ENCODE assay signal across 1 cellular context in the genomic region with DNA sequence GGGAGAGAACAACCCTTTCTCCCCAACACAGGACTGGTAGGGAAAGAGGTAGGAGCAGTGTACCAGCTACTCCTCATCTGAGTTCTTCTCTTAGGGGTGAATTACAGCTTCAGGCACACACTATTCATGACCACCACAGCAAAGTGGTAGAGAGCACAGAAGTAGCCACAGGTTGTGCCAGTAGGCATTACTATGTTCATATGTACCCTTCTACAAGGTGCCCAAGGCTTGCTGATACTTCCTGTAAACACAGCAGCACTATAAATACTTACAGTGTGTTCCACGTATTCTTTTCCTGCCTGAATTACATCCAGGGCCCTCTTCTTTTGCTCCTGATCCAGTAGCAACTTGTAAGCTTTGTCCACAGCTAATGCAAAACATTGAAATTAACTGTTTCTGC.
TF ChIP-seq lines count a peak whose summit lies in the region.

No MANE protein-coding gene starts in this region.

TF ChIP-seq in GM12878, 131 proteins besides CTCF, POLR2A, EP300 and RAD21:
- TF ChIP-seq RAD51 (IDR thresholded peaks at IDR 0.05) (no peak), RELA (IDR thresholded peaks at IDR 0.05; ENCODE audit: borderline replicate concordance, partially characterized antibody) (no peak), WRNIP1 (IDR thresholded peaks at IDR 0.05; ENCODE audit: borderline replicate concordance, low read depth, low read length) (no peak), CHD4 (IDR thresholded peaks at IDR 0.05) (no peak), NFXL1 (IDR thresholded peaks at IDR 0.05; ENCODE audit: borderline replicate concordance) (no peak), TBL1XR1 (IDR thresholded peaks at IDR 0.05; ENCODE audit: low read depth, low read length) (no peak), MXI1 (IDR thresholded peaks at IDR 0.05; ENCODE audit: low read depth, low read length) (no peak), BHLHE40 (IDR thresholded peaks at IDR 0.05; ENCODE audit: borderline replicate concordance in 1 of 2, low read depth in 2 of 2, low read length in 1 of 2) (no peak)
- TF ChIP-seq, protein P1, sequence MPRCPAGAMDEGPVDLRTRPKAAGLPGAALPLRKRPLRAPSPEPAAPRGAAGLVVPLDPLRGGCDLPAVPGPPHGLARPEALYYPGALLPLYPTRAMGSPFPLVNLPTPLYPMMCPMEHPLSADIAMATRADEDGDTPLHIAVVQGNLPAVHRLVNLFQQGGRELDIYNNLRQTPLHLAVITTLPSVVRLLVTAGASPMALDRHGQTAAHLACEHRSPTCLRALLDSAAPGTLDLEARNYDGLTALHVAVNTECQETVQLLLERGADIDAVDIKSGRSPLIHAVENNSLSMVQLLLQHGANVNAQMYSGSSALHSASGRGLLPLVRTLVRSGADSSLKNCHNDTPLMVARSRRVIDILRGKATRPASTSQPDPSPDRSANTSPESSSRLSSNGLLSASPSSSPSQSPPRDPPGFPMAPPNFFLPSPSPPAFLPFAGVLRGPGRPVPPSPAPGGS (IDR thresholded peaks at IDR 0.05; ENCODE audit: borderline replicate concordance, insufficient read depth, low read depth, low read length, poor library complexity, severe bottlenecking) = no peak
- TF ChIP-seq, protein P2, sequence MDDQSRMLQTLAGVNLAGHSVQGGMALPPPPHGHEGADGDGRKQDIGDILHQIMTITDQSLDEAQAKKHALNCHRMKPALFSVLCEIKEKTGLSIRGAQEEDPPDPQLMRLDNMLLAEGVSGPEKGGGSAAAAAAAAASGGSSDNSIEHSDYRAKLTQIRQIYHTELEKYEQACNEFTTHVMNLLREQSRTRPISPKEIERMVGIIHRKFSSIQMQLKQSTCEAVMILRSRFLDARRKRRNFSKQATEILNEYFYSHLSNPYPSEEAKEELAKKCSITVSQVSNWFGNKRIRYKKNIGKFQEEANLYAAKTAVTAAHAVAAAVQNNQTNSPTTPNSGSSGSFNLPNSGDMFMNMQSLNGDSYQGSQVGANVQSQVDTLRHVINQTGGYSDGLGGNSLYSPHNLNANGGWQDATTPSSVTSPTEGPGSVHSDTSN (IDR thresholded peaks at IDR 0.05; ENCODE audit: insufficient replicate concordance, low read depth, low read length) = no peak
- TF ChIP-seq, protein P3, sequence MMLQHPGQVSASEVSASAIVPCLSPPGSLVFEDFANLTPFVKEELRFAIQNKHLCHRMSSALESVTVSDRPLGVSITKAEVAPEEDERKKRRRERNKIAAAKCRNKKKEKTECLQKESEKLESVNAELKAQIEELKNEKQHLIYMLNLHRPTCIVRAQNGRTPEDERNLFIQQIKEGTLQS (IDR thresholded peaks at IDR 0.05; ENCODE audit: borderline replicate concordance, extremely low read depth, low read depth, low read length) = no peak
- TF ChIP-seq, protein P4, sequence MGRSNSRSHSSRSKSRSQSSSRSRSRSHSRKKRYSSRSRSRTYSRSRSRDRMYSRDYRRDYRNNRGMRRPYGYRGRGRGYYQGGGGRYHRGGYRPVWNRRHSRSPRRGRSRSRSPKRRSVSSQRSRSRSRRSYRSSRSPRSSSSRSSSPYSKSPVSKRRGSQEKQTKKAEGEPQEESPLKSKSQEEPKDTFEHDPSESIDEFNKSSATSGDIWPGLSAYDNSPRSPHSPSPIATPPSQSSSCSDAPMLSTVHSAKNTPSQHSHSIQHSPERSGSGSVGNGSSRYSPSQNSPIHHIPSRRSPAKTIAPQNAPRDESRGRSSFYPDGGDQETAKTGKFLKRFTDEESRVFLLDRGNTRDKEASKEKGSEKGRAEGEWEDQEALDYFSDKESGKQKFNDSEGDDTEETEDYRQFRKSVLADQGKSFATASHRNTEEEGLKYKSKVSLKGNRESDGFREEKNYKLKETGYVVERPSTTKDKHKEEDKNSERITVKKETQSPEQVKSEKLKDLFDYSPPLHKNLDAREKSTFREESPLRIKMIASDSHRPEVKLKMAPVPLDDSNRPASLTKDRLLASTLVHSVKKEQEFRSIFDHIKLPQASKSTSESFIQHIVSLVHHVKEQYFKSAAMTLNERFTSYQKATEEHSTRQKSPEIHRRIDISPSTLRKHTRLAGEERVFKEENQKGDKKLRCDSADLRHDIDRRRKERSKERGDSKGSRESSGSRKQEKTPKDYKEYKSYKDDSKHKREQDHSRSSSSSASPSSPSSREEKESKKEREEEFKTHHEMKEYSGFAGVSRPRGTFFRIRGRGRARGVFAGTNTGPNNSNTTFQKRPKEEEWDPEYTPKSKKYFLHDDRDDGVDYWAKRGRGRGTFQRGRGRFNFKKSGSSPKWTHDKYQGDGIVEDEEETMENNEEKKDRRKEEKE (IDR thresholded peaks at IDR 0.05) = no peak
- TF ChIP-seq, protein P5, sequence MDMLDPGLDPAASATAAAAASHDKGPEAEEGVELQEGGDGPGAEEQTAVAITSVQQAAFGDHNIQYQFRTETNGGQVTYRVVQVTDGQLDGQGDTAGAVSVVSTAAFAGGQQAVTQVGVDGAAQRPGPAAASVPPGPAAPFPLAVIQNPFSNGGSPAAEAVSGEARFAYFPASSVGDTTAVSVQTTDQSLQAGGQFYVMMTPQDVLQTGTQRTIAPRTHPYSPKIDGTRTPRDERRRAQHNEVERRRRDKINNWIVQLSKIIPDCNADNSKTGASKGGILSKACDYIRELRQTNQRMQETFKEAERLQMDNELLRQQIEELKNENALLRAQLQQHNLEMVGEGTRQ (IDR thresholded peaks at IDR 0.05; ENCODE audit: borderline replicate concordance, low read depth, low read length) = no peak
